In genomic region chr9:86983260-86984255, GRCh38 we compare ENCODE assay signal across 1 cellular context.
TF ChIP-seq lines count a peak whose summit lies in the region.

No MANE protein-coding gene starts in this region.

TF ChIP-seq in HEK293, 187 proteins besides CTCF, POLR2A, EP300 and RAD21 (continued from another document and continues in another):
- TF ChIP-seq BCL6B (tag by site-specific recombination; IDR thresholded peaks at IDR 0.05) (no peak), ZSCAN4 (tag by site-specific recombination; IDR thresholded peaks at IDR 0.05) (0 out of 2 replicates have a peak, but pooled peaks have one; percentile 8), ZNF394 (tag by site-specific recombination; IDR thresholded peaks at IDR 0.05; ENCODE audit: borderline replicate concordance) (peak; percentile 68), ZNF692 (tag by site-specific recombination; IDR thresholded peaks at IDR 0.05) (peak; percentile 87), ZNF37A (tag by site-specific recombination; IDR thresholded peaks at IDR 0.05) (0 out of 2 replicates have a peak, but pooled peaks have one; percentile 7), ZNF596 (tag by site-specific recombination; IDR thresholded peaks at IDR 0.05) (no peak), ZNF362 (tag by site-specific recombination; IDR thresholded peaks at IDR 0.05) (no peak), HOXA7 (CRISPR knock-in tag; IDR thresholded peaks at IDR 0.05; ENCODE audit: borderline replicate concordance) (no peak), ZNF114 (tag by site-specific recombination; IDR thresholded peaks at IDR 0.05) (no peak), ZNF211 (tag by site-specific recombination; IDR thresholded peaks at IDR 0.05; ENCODE audit: low read depth) (no peak), ZNF521 (tag by site-specific recombination; IDR thresholded peaks at IDR 0.05) (no peak), ZNF449 (tag by site-specific recombination; IDR thresholded peaks at IDR 0.05) (peak; percentile 30; the same call in 1 of the 2 replicates), IKZF3 (tag by site-specific recombination; IDR thresholded peaks at IDR 0.05) (peak; percentile 54), ZNF354C (tag by site-specific recombination; IDR thresholded peaks at IDR 0.05; ENCODE audit: borderline replicate concordance, low read depth) (no peak), ZNF837 (tag by site-specific recombination; IDR thresholded peaks at IDR 0.05) (no peak), REPIN1 (tag by site-specific recombination; IDR thresholded peaks at IDR 0.05; ENCODE audit: low read depth) (no peak), ZNF132 (tag by site-specific recombination; IDR thresholded peaks at IDR 0.05; ENCODE audit: borderline replicate concordance) (no peak), ZBTB11 (tag by site-specific recombination; conservative IDR thresholded peaks at IDR 0.05; ENCODE audit: low read depth) (no peak), ZNF169 (tag by site-specific recombination; IDR thresholded peaks at IDR 0.05) (no peak), TCF7L2 (IDR thresholded peaks at IDR 0.05; ENCODE audit: borderline replicate concordance, low read depth, low read length) (no peak), PRDM4 (tag by site-specific recombination; IDR thresholded peaks at IDR 0.05) (peak; percentile 95), KLF9 (tag by site-specific recombination; IDR thresholded peaks at IDR 0.05; ENCODE audit: low read depth) (no peak), ZNF335 (tag by site-specific recombination; conservative IDR thresholded peaks at IDR 0.05) (peak; percentile 50), ZNF585B (tag by site-specific recombination; IDR thresholded peaks at IDR 0.05) (no peak), MEIS1 (CRISPR knock-in tag; IDR thresholded peaks at IDR 0.05; ENCODE audit: borderline replicate concordance) (no peak), SP3 (tag by site-specific recombination; IDR thresholded peaks at IDR 0.05) (peak; percentile 43), ZNF350 (tag by site-specific recombination; IDR thresholded peaks at IDR 0.05) (no peak), ZNF426 (tag by site-specific recombination; IDR thresholded peaks at IDR 0.05) (no peak), ZNF830 (tag by site-specific recombination; IDR thresholded peaks at IDR 0.05; ENCODE audit: low read depth) (no peak), ZBTB17 (tag by site-specific recombination; IDR thresholded peaks at IDR 0.05) (peak; percentile 87), ZNF175 (tag by site-specific recombination; IDR thresholded peaks at IDR 0.05) (no peak), ZNF18 (tag by site-specific recombination; IDR thresholded peaks at IDR 0.05) (no peak), ZNF292 (tag by site-specific recombination; IDR thresholded peaks at IDR 0.05; ENCODE audit: borderline replicate concordance, low read depth) (no peak), ZNF629 (tag by site-specific recombination; IDR thresholded peaks at IDR 0.05) (peak; percentile 98), ZNF148 (tag by site-specific recombination; IDR thresholded peaks at IDR 0.05; ENCODE audit: borderline replicate concordance) (no peak), GLIS2 (tag by site-specific recombination; IDR thresholded peaks at IDR 0.05) (no peak), ZNF19 (tag by site-specific recombination; IDR thresholded peaks at IDR 0.05; ENCODE audit: low read depth) (no peak), ZNF221 (tag by site-specific recombination; IDR thresholded peaks at IDR 0.05; ENCODE audit: borderline replicate concordance) (no peak), ZNF324 (tag by site-specific recombination; IDR thresholded peaks at IDR 0.05) (peak; percentile 77; the same call in 1 of the 2 replicates), ZNF544 (tag by site-specific recombination; IDR thresholded peaks at IDR 0.05) (no peak), WT1 (tag by site-specific recombination; IDR thresholded peaks at IDR 0.05) (peak; percentile 41; the same call in 1 of the 2 replicates), ZNF843 (tag by site-specific recombination; IDR thresholded peaks at IDR 0.05) (peak; percentile 90), ZNF174 (tag by site-specific recombination; IDR thresholded peaks at IDR 0.05) (no peak), ZNF274 (IDR thresholded peaks at IDR 0.05; ENCODE audit: low read length) (no peak), ZNF274 (tag by site-specific recombination; IDR thresholded peaks at IDR 0.05; ENCODE audit: borderline replicate concordance) (no peak), ZBTB20 (tag by site-specific recombination; IDR thresholded peaks at IDR 0.05) (0 out of 2 replicates have a peak, but pooled peaks have one; percentile 9), ZXDB (tag by site-specific recombination; IDR thresholded peaks at IDR 0.05) (peak; percentile 91), KLF8 (tag by site-specific recombination; IDR thresholded peaks at IDR 0.05) (peak; percentile 83), ZNF433 (tag by site-specific recombination; IDR thresholded peaks at IDR 0.05; ENCODE audit: low read depth) (no peak), ZNF302 (tag by site-specific recombination; IDR thresholded peaks at IDR 0.05; ENCODE audit: low read depth) (no peak), SALL2 (tag by site-specific recombination; IDR thresholded peaks at IDR 0.05; ENCODE audit: borderline replicate concordance) (no peak), ZNF248 (tag by site-specific recombination; IDR thresholded peaks at IDR 0.05) (no peak)
